11 cellular contexts compared by ENCODE assay signal in genomic region chr2:215880970-215881369, GRCh38.
A peak's percentile ranks its signal among the peaks of the same experiment; 100 is the strongest.
DNase-seq lines count a peak whose midpoint lies in the region; ATAC-seq, FAIRE-seq and TF ChIP-seq lines count a peak whose summit lies in the region.
"Had no signal": no experiment of that assay in that cellular context is flagged by ENCODE, and none has a peak within 500 bp of the region (broad histone marks: within the 10 kb centered on the region; RNA-seq: fewer than 3 reads in every experiment).

No MANE protein-coding gene starts in this region.

- no peak for TF ChIP-seq CTCF in kidney (IDR thresholded peaks at IDR 0.05; ENCODE audit: borderline replicate concordance, extremely low read depth, insufficient read depth)

- H3K9ac ChIP-seq in kidney (ENCODE audit: low read length in 2 of 2), result no peak overlapping the region

- H3K9me3 Mint-ChIP-seq in activated CD4-positive, alpha-beta T cell treated with anti-CD3 and anti-CD28 coated beads for 36 hours (ENCODE audit: low read depth), result no peaks in the 10 kb centered on the region
- H3K9me3 Mint-ChIP-seq: activated naive CD8-positive, alpha-beta T cell treated with anti-CD3 and anti-CD28 coated beads for 36 hours had no signal

- H3K36me3 Mint-ChIP-seq in activated CD4-positive, alpha-beta T cell treated with anti-CD3 and anti-CD28 coated beads for 36 hours (ENCODE audit: low read depth), result no peaks in the 10 kb centered on the region
- H3K36me3 Mint-ChIP-seq: activated naive CD8-positive, alpha-beta T cell treated with anti-CD3 and anti-CD28 coated beads for 36 hours had no signal

- H3K27ac ChIP-seq in kidney (ENCODE audit: low read depth in 2 of 2, low read length in 2 of 2), result no peak overlapping the region
- H3K27ac ChIP-seq: transverse colon had no signal

- POLR2A ChIA-PET in activated CD4-positive, alpha-beta T cell treated with anti-CD3 and anti-CD28 coated beads for 36 hours (lab: Charles Lee), result interaction anchor here (0.7 kb wide), 1 partner anchor 12 kb away, joined by 4 read pairs; no protein-coding TSS in a partner anchor

- peak; percentile 55 for ATAC-seq in GM19455 (IDR thresholded peaks at IDR 0.05; ENCODE audit: unreplicated experiment)
- peak; percentile 60 for ATAC-seq in HG03064 (IDR thresholded peaks at IDR 0.05; ENCODE audit: low read depth, unreplicated experiment)
- ATAC-seq in activated CD4-positive, alpha-beta T cell treated with anti-CD3 and anti-CD28 coated beads for 36 hours, result no peak
- no peak for ATAC-seq in GM19467 (IDR thresholded peaks at IDR 0.05; ENCODE audit: unreplicated experiment)

- CTCF ChIA-PET in activated CD4-positive, alpha-beta T cell treated with anti-CD3 and anti-CD28 coated beads for 36 hours (lab: Charles Lee), result interaction anchor here (0.5 to 0.7 kb wide), 2 partner anchors 212 to 1011 kb away, joined by 3 to 4 read pairs; no protein-coding TSS in a partner anchor

- peaks cover 0 to 5% of the 10 kb centered on the region in 2 donors for H3K9me3 ChIP-seq in kidney (ENCODE audit: control insufficient read depth in 1 of 2, low read length in 2 of 2)
- H3K9me3 ChIP-seq: transverse colon had no signal

- H3K4me1 ChIP-seq in kidney (ENCODE audit: control insufficient read depth in 1 of 2, insufficient read depth in 1 of 2, low read depth in 1 of 2, low read length in 2 of 2), result no peaks in the 10 kb centered on the region
- H3K4me1 ChIP-seq: transverse colon had no signal

- DNase-seq in DMS53 (lab: John Stamatoyannopoulos, UW) (peak; percentile 79), SHP77 (lab: John Stamatoyannopoulos, UW) (peak; percentile 43 to 64), NCI-H345 (lab: John Stamatoyannopoulos, UW) (no peak), kidney (no peak)
- no peak for DNase-seq in activated CD4-positive, alpha-beta T cell treated with anti-CD3 and anti-CD28 coated beads for 36 hours
- DNase-seq: activated naive CD8-positive, alpha-beta T cell treated with anti-CD3 and anti-CD28 coated beads for 36 hours; transverse colon had no signal

- H3K4me1 Mint-ChIP-seq in activated CD4-positive, alpha-beta T cell treated with anti-CD3 and anti-CD28 coated beads for 36 hours, result no peaks in the 10 kb centered on the region
- H3K4me1 Mint-ChIP-seq: activated naive CD8-positive, alpha-beta T cell treated with anti-CD3 and anti-CD28 coated beads for 36 hours had no signal

- no peak overlapping the region for H3K4me3 ChIP-seq in kidney (ENCODE audit: low read length in 2 of 2)
- H3K4me3 ChIP-seq: transverse colon had no signal

- no peak for FAIRE-seq in kidney (lab: Jason Lieb, UNC)
- FAIRE-seq: TTC549 had no signal

- no peak overlapping the region for H3K4me3 Mint-ChIP-seq in activated CD4-positive, alpha-beta T cell treated with anti-CD3 and anti-CD28 coated beads for 36 hours
- H3K4me3 Mint-ChIP-seq: activated naive CD8-positive, alpha-beta T cell treated with anti-CD3 and anti-CD28 coated beads for 36 hours had no signal

- H3K27ac Mint-ChIP-seq in activated CD4-positive, alpha-beta T cell treated with anti-CD3 and anti-CD28 coated beads for 36 hours, result no peak overlapping the region
- H3K27ac Mint-ChIP-seq: activated naive CD8-positive, alpha-beta T cell treated with anti-CD3 and anti-CD28 coated beads for 36 hours had no signal

- intact Hi-C loops in activated CD4-positive, alpha-beta T cell treated with anti-CD3 and anti-CD28 coated beads for 36 hours (cut with DNase I, micrococcal nuclease), result no loop called here
- intact Hi-C loops in kidney (cut with DNase I), result no loop called here

- peaks cover 1% of the 10 kb centered on the region for H3K27me3 Mint-ChIP-seq in activated CD4-positive, alpha-beta T cell treated with anti-CD3 and anti-CD28 coated beads for 36 hours

- no peaks in the 10 kb centered on the region for H3K36me3 ChIP-seq in kidney (ENCODE audit: control insufficient read depth in 1 of 2, insufficient read depth in 2 of 2, low read length in 2 of 2)
- H3K36me3 ChIP-seq: transverse colon had no signal

Comparison
In these comparisons a context has a peak if more than half of its experiments do, and no peak if none do; other contexts are left out.
1. DNase-seq: peak in DMS53 (single experiment) and SHP77 (2 of 2); none in activated CD4-positive, alpha-beta T cell treated with anti-CD3 and anti-CD28 coated beads for 36 hours (single experiment), NCI-H345 (single experiment) and kidney (single experiment).
2. ATAC-seq: peak in GM19455 (single experiment) and HG03064 (single experiment); none in activated CD4-positive, alpha-beta T cell treated with anti-CD3 and anti-CD28 coated beads for 36 hours (single experiment) and GM19467 (single experiment).